14 cellular contexts compared by ENCODE assay signal in the genomic region with DNA sequence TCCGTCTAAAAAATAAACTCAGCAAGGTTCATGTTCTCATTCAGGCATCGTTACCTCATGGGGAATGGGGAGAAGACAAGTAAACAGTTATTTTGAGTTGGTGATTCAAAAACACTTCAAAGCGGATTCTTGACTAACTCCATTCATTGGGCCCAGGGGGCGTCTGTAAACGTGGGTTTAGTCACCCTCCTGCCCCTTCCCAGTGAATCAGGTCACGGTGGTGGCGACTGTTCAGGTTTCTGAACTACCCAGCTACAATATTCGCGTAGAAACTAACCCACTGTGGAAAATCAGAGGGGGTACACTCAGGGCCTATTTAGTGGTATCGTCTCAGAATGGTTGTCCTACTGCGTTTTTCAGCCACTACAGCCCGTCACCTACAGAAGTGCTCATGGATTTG. TPM values are rescaled to one million over a fixed set of nuclear protein-coding genes. Genes with fewer than 3 reads are reported as not detected.
DNase-seq lines count a peak whose midpoint lies in the region; ATAC-seq lines count a peak whose summit lies in the region.
"Had no signal": no experiment of that assay in that cellular context is flagged by ENCODE, and none has a peak within 500 bp of the region (broad histone marks: within the 10 kb centered on the region; RNA-seq: fewer than 3 reads in every experiment).

No MANE protein-coding gene starts in this region.

- H2BK5ac ChIP-seq in neuronal stem cell (ENCODE audit: low read length) = no peak overlapping the region

- H3K4me2 ChIP-seq in neuronal stem cell (ENCODE audit: insufficient read depth, low read length, poor library complexity, severe bottlenecking) = peak overlapping the region; percentile 51

- no peak overlapping the region for H3K14ac ChIP-seq in neuronal stem cell (ENCODE audit: low read length)

- ATAC-seq in HG03280 (IDR thresholded peaks at IDR 0.05; ENCODE audit: unreplicated experiment) = no peak

- no peak overlapping the region for H2BK15ac ChIP-seq in neuronal stem cell (ENCODE audit: low read length)

- no peaks in the 10 kb centered on the region for H3K9me3 ChIP-seq in CD4-positive, alpha-beta memory T cell (ENCODE audit: control insufficient read depth in 1 of 2, low read length in 2 of 2)
- H3K9me3 ChIP-seq in HUES64 (ENCODE audit: insufficient read depth, low read depth, low read length) (no peaks in the 10 kb centered on the region), neuronal stem cell (replicated peaks in 1 of 2; ENCODE audit: control insufficient read depth in 2 of 2, insufficient read depth in 1 of 2, low read depth in 1 of 2, low read length in 2 of 2) (peaks cover 0 to 4% of the 10 kb centered on the region in 2 donors)
- no peaks in the 10 kb centered on the region for H3K9me3 ChIP-seq in effector memory CD4-positive, alpha-beta T cell (ENCODE audit: control insufficient read depth, low read length)

- H3K36me3 ChIP-seq in CD4-positive, alpha-beta memory T cell (ENCODE audit: insufficient read depth, low read length) = no peaks in the 10 kb centered on the region
- H3K36me3 ChIP-seq in HUES64 (ENCODE audit: insufficient read depth, low read length) (no peaks in the 10 kb centered on the region), neuronal stem cell (replicated peaks in 1 of 2; ENCODE audit: control insufficient read depth in 2 of 2, insufficient read depth in 2 of 2, low read length in 2 of 2) (no peaks in the 10 kb centered on the region)
- no peaks in the 10 kb centered on the region for H3K36me3 ChIP-seq in effector memory CD4-positive, alpha-beta T cell (ENCODE audit: control insufficient read depth, insufficient read depth, low read length)

- H3K9me3 Mint-ChIP-seq in CD4-positive, alpha-beta memory T cell = peaks cover 0 to 18% (median 0%) of the 10 kb centered on the region in 8 donors

- peaks cover 0 to 16% of the 10 kb centered on the region in 2 donors for H3K36me3 Mint-ChIP-seq in CD4-positive, alpha-beta memory T cell

- peak overlapping the region; percentile 72 to 90 (median 84) for H3K4me3 Mint-ChIP-seq in CD4-positive, alpha-beta memory T cell

- no peak overlapping the region for H3K4me3 ChIP-seq in CD4-positive, alpha-beta memory T cell (ENCODE audit: low read length in 2 of 2)
- H3K4me3 ChIP-seq in HUES64 (ENCODE audit: low read length) (peak overlapping the region; percentile 71), neuronal stem cell (ENCODE audit: low read length in 2 of 2) (peak overlapping the region; percentile 38 to 45)
- peak overlapping the region; percentile 15 for H3K4me3 ChIP-seq in effector memory CD4-positive, alpha-beta T cell (ENCODE audit: insufficient read depth, low read depth, low read length, poor library complexity, severe bottlenecking)

- H3K4ac ChIP-seq in neuronal stem cell (ENCODE audit: low read length) = no peak overlapping the region

- H3K9ac ChIP-seq in HUES64 (ENCODE audit: low read depth, low read length) (no peak overlapping the region), neuronal stem cell (ENCODE audit: low read depth, low read length, poor library complexity) (peak overlapping the region; percentile 9)

- H3K18ac ChIP-seq in neuronal stem cell (ENCODE audit: low read length) = no peak overlapping the region

- no peak overlapping the region for H2BK120ac ChIP-seq in neuronal stem cell (ENCODE audit: low read depth, low read length)

- no peak overlapping the region for H2BK12ac ChIP-seq in neuronal stem cell (ENCODE audit: low read length)

- no peak overlapping the region for H3K23ac ChIP-seq in neuronal stem cell (ENCODE audit: low read depth, low read length, poor library complexity)

- peaks cover 12% of the 10 kb centered on the region for H3K27me3 ChIP-seq in CD4-positive, alpha-beta memory T cell (ENCODE audit: insufficient read depth, low read length)
- H3K27me3 ChIP-seq in HUES64 (ENCODE audit: insufficient read depth, low read length) = peaks cover 34% of the 10 kb centered on the region
- H3K27me3 ChIP-seq in effector memory CD4-positive, alpha-beta T cell (replicated peaks; ENCODE audit: control insufficient read depth, insufficient read depth, low read length, poor library complexity, severe bottlenecking) = no peaks in the 10 kb centered on the region
- peaks cover 7 to 82% (median 36%) of the 10 kb centered on the region in 3 experiments for H3K27me3 ChIP-seq in neuronal stem cell (ENCODE audit: control insufficient read depth in 3 of 3, insufficient read depth in 3 of 3, low read depth in 1 of 3, low read length in 3 of 3)

- peak in 1 of 5 donors; percentile 51 for DNase-seq in CD4-positive, alpha-beta memory T cell
- no peak for DNase-seq in effector memory CD4-positive, alpha-beta T cell
- no peak for DNase-seq in neuronal stem cell (ENCODE audit: low spot score)
- no peak for DNase-seq in NOMO-1 treated with dmso at 0.1 percent for 144 hours (lab: John Stamatoyannopoulos, UW; ENCODE audit: unreplicated experiment)
- no peak for DNase-seq in AG08396 (ENCODE audit: low spot score)
- DNase-seq in NCI-H1436 (lab: John Stamatoyannopoulos, UW) = no peak
- DNase-seq: activated CD4-positive, CD25-positive, alpha-beta regulatory T cell treated with anti-CD3 and anti-CD28 coated beads, Interleukin-2, amount 50 U/mL, for 72 hours; aorta; DMS53; NCI-H345; Right ventricle myocardium superior had no signal

- POLR2A ChIA-PET in CD4-positive, alpha-beta memory T cell (lab: Charles Lee; ENCODE audit: partially characterized antibody) = interaction anchor here (1.0 to 2.3 kb wide), 4 partner anchors 13 to 57 kb away, joined by 3 to 15 read pairs (median 3); no protein-coding TSS in a partner anchor

- peak overlapping the region in 5 of 7 donors; percentile 8 to 99 (median 26) for H3K27ac Mint-ChIP-seq in CD4-positive, alpha-beta memory T cell

- peaks cover 26 to 38% of the 10 kb centered on the region in 2 donors for H3K27me3 Mint-ChIP-seq in CD4-positive, alpha-beta memory T cell

- peaks cover 46% of the 10 kb centered on the region for H3K4me1 ChIP-seq in CD4-positive, alpha-beta memory T cell (ENCODE audit: insufficient read depth, low read length)
- H3K4me1 ChIP-seq in HUES64 (ENCODE audit: insufficient read depth, low read length) = peaks cover 14% of the 10 kb centered on the region
- H3K4me1 ChIP-seq in effector memory CD4-positive, alpha-beta T cell (ENCODE audit: control insufficient read depth, insufficient read depth, low read length, poor library complexity, severe bottlenecking) = peaks cover 17% of the 10 kb centered on the region
- peaks cover 11 to 14% of the 10 kb centered on the region in 2 donors for H3K4me1 ChIP-seq in neuronal stem cell (ENCODE audit: control insufficient read depth in 2 of 2, insufficient read depth in 1 of 2, low read depth in 1 of 2, low read length in 2 of 2)

- WGBS in HUES64 = 40% methylated on average over 12 of the region's 12 CpGs
- no CpG with 5 or more reads among the region's 12 CpGs for WGBS in neuronal stem cell (ENCODE audit: extremely low coverage in 2 of 2, insufficient read length in 2 of 2, insufficient replicate concordance in 1 of 2), 2 donors

- H3K27ac ChIP-seq in CD4-positive, alpha-beta memory T cell (ENCODE audit: low read depth, low read length) = no peak overlapping the region
- H3K27ac ChIP-seq in HUES64 (ENCODE audit: low read depth, low read length) = no peak overlapping the region
- H3K27ac ChIP-seq in effector memory CD4-positive, alpha-beta T cell (ENCODE audit: insufficient read depth, low read length, poor library complexity, severe bottlenecking) = no peak overlapping the region
- H3K27ac ChIP-seq in neuronal stem cell (replicated peaks; ENCODE audit: low read length) = no peak overlapping the region

- H3K4me1 Mint-ChIP-seq in CD4-positive, alpha-beta memory T cell = peaks cover 49 to 82% (median 68%) of the 10 kb centered on the region in 4 donors

- no peak overlapping the region for H4K91ac ChIP-seq in neuronal stem cell (ENCODE audit: low read depth, low read length, poor library complexity)

- H4K8ac ChIP-seq in neuronal stem cell (ENCODE audit: low read depth, low read length) = no peak overlapping the region

- CTCF ChIA-PET in CD4-positive, alpha-beta memory T cell (lab: Charles Lee; ENCODE audit: partially characterized antibody) = interaction anchor here (1.2 kb wide), 1 partner anchor 12 kb away, joined by 3 read pairs; no protein-coding TSS in a partner anchor

- intact Hi-C loops in CD4-positive, alpha-beta memory T cell (cut with micrococcal nuclease) = no loop called here

- H3K79me1 ChIP-seq in neuronal stem cell (ENCODE audit: low read depth, low read length) = no peaks in the 10 kb centered on the region

- H2AFZ ChIP-seq in neuronal stem cell (ENCODE audit: low read length) = peak overlapping the region; percentile 15

- H2AK5ac ChIP-seq in neuronal stem cell (ENCODE audit: low read depth, low read length) = no peak overlapping the region

RNA-seq across cellular contexts. Expression of a gene that starts 15.2 kb away (rescaled TPM):
- total RNA-seq in CD4-positive, alpha-beta memory T cell = not detected
- not detected for polyA plus RNA-seq in CD4-positive, alpha-beta memory T cell
- polyA plus RNA-seq in HUES64 (2013, experiment 1 of 2) = not detected
- polyA plus RNA-seq in HUES64 (2013, experiment 2 of 2) = not detected
- polyA plus RNA-seq in neuronal stem cell (2013, experiment 1 of 2) = not detected
- not detected for polyA plus RNA-seq in neuronal stem cell (2013, experiment 2 of 2)
- total RNA-seq: aorta, liver, Right ventricle myocardium superior had no signal
- polyA plus RNA-seq: aorta, liver had no signal

RNA-seq across cellular contexts. Expression of a gene that starts 35.1 kb away (rescaled TPM):
- not detected for total RNA-seq in CD4-positive, alpha-beta memory T cell
- polyA plus RNA-seq in CD4-positive, alpha-beta memory T cell = not detected
- not detected for polyA plus RNA-seq in HUES64 (2013, experiment 1 of 2)
- polyA plus RNA-seq in HUES64 (2013, experiment 2 of 2) = not detected
- polyA plus RNA-seq in neuronal stem cell (2013, experiment 1 of 2) = not detected
- not detected for polyA plus RNA-seq in neuronal stem cell (2013, experiment 2 of 2)
- total RNA-seq: aorta, liver, Right ventricle myocardium superior had no signal
- polyA plus RNA-seq: aorta, liver had no signal

RNA-seq across cellular contexts. Expression of a gene that starts 38.5 kb away (rescaled TPM):
- total RNA-seq in CD4-positive, alpha-beta memory T cell = not detected
- polyA plus RNA-seq in CD4-positive, alpha-beta memory T cell = not detected
- polyA plus RNA-seq in HUES64 (2013, experiment 1 of 2) = not detected
- polyA plus RNA-seq in HUES64 (2013, experiment 2 of 2) = not detected
- not detected for polyA plus RNA-seq in neuronal stem cell (2013, experiment 1 of 2)
- polyA plus RNA-seq in neuronal stem cell (2013, experiment 2 of 2) = not detected
- total RNA-seq: aorta, liver, Right ventricle myocardium superior had no signal
- polyA plus RNA-seq: aorta, liver had no signal

RNA-seq across cellular contexts. Expression of a gene that starts 58.1 kb away (rescaled TPM):
- total RNA-seq in CD4-positive, alpha-beta memory T cell = 1 to 10 TPM; 2.1 to 2.6 TPM
- polyA plus RNA-seq in CD4-positive, alpha-beta memory T cell = 1 to 10 TPM; 1.6 to 2.5 TPM
- polyA plus RNA-seq in HUES64 (2013, experiment 1 of 2) = 0.20 TPM
- polyA plus RNA-seq in HUES64 (2013, experiment 2 of 2) = 1.1 TPM
- 3.2 TPM for polyA plus RNA-seq in neuronal stem cell (2013, experiment 1 of 2)
- 4.0 TPM for polyA plus RNA-seq in neuronal stem cell (2013, experiment 2 of 2)

Comparison
In these comparisons a context has a peak if more than half of its experiments do, and no peak if none do; other contexts are left out.
1. H3K4me3 ChIP-seq: peak in HUES64 (single experiment), effector memory CD4-positive, alpha-beta T cell (single experiment) and neuronal stem cell (2 of 2); none in CD4-positive, alpha-beta memory T cell (0 of 2).